8 cellular contexts compared by ENCODE assay signal in genomic region chr19:23415034-23415433, GRCh38. TPM values are rescaled to one million over a fixed set of nuclear protein-coding genes. Genes with fewer than 3 reads are reported as not detected.
A peak's percentile ranks its signal among the peaks of the same experiment; 100 is the strongest.
DNase-seq lines count a peak whose midpoint lies in the region; ATAC-seq, FAIRE-seq and TF ChIP-seq lines count a peak whose summit lies in the region.

No MANE protein-coding gene starts in this region.

- no peak for TF ChIP-seq EP300 in ovary (IDR thresholded peaks at IDR 0.05)

- no peak for DNase-seq in PC-9
- DNase-seq in ovary, result no peak
- DNase-seq in GM12891 (ENCODE audit: insufficient read length, low spot score), result no peak
- no peak for DNase-seq in gastrocnemius medialis

- no peaks in the 10 kb centered on the region for H3K9me2 ChIP-seq in PC-9 (ENCODE audit: insufficient read depth)

- H3K4me2 ChIP-seq in PC-9, result no peak overlapping the region

- no peaks in the 10 kb centered on the region for H4K20me1 ChIP-seq in PC-9 (ENCODE audit: insufficient read depth)

- TF ChIP-seq CTCF in PC-9 (conservative IDR thresholded peaks at IDR 0.05) (no peak), ovary (IDR thresholded peaks at IDR 0.05) (no peak), gastrocnemius medialis (IDR thresholded peaks at IDR 0.05 in 4 of 5, conservative IDR thresholded peaks at IDR 0.05 in 1 of 5) (no peak)

- no peaks in the 10 kb centered on the region for H3K36me3 ChIP-seq in ES-I3 (ENCODE audit: insufficient read depth, low read length)
- no peaks in the 10 kb centered on the region for H3K36me3 ChIP-seq in PC-9 (ENCODE audit: low read depth)
- H3K36me3 ChIP-seq in esophagus (ENCODE audit: control insufficient read depth in 2 of 2, insufficient read depth in 2 of 2, low read length in 1 of 2), result no peaks in the 10 kb centered on the region
- no peaks in the 10 kb centered on the region for H3K36me3 ChIP-seq in ovary
- H3K36me3 ChIP-seq in gastrocnemius medialis, result no peaks in the 10 kb centered on the region

- no peaks in the 10 kb centered on the region for H3K4me1 ChIP-seq in ES-I3 (ENCODE audit: insufficient read depth, low read length)
- no peaks in the 10 kb centered on the region for H3K4me1 ChIP-seq in PC-9 (replicated peaks; ENCODE audit: insufficient read depth)
- H3K4me1 ChIP-seq in esophagus (ENCODE audit: control insufficient read depth in 2 of 2, insufficient read depth in 2 of 2, low read length in 1 of 2), result peaks cover 0 to 9% of the 10 kb centered on the region in 2 donors
- H3K4me1 ChIP-seq in ovary (ENCODE audit: insufficient read depth), result peaks cover 1% of the 10 kb centered on the region
- no peaks in the 10 kb centered on the region for H3K4me1 ChIP-seq in gastrocnemius medialis

- BruUV-seq in PC-9 (replicated peaks; lab: Mats Ljungman, UMichigan), result no TSS peak

- H3K27ac ChIP-seq in PC-9 (no peak overlapping the region), esophagus (ENCODE audit: low read depth in 2 of 2, low read length in 1 of 2) (no peak overlapping the region), ovary (no peak overlapping the region), gastrocnemius medialis (no peak overlapping the region)

- ATAC-seq in HG02678 (IDR thresholded peaks at IDR 0.05; ENCODE audit: unreplicated experiment) (no peak), GM19351 (IDR thresholded peaks at IDR 0.05; ENCODE audit: unreplicated experiment) (no peak), gastrocnemius medialis (no peak)

- TF ChIP-seq POLR2A in ovary (IDR thresholded peaks at IDR 0.05) (no peak), GM12891 (IDR thresholded peaks at IDR 0.05; ENCODE audit: low read depth, low read length) (no peak), gastrocnemius medialis (IDR thresholded peaks at IDR 0.05) (no peak)

- H3K27me3 ChIP-seq in PC-9 (ENCODE audit: insufficient read depth, low read depth) (no peaks in the 10 kb centered on the region), esophagus (ENCODE audit: control insufficient read depth in 1 of 2, insufficient read depth in 2 of 2, low read length in 2 of 2) (peaks cover 0 to 3% of the 10 kb centered on the region in 2 donors), ovary (no peaks in the 10 kb centered on the region), gastrocnemius medialis (peaks cover 0 to 19% (median 11%) of the 10 kb centered on the region in 3 donors)

- WGBS in esophagus, 2 donors, result 16 to 19% methylated on average over 13 of the region's 13 CpGs
- 15 to 23% (median 16%) methylated on average over 13 of the region's 13 CpGs for WGBS in ovary, 3 donors

- H3K79me2 ChIP-seq in PC-9 (ENCODE audit: low read depth), result no peaks in the 10 kb centered on the region

- no peaks in the 10 kb centered on the region for H3K9me3 ChIP-seq in ES-I3 (ENCODE audit: control insufficient read depth, insufficient read depth, low read length)
- peaks cover 4% of the 10 kb centered on the region; the same call in 1 of the 2 replicates for H3K9me3 ChIP-seq in PC-9 (ENCODE audit: insufficient read depth, low read depth)
- H3K9me3 ChIP-seq in esophagus (ENCODE audit: control insufficient read depth in 2 of 2, insufficient read depth in 1 of 2, low read depth in 1 of 2, low read length in 1 of 2), result no peaks in the 10 kb centered on the region
- no peaks in the 10 kb centered on the region for H3K9me3 ChIP-seq in ovary
- no peaks in the 10 kb centered on the region for H3K9me3 ChIP-seq in gastrocnemius medialis

- in situ Hi-C loops in gastrocnemius medialis (cut with MboI; ENCODE audit: low sequenced_read_pairs in 4 of 4), result no loop called here

- 0 out of 2 replicates have a peak overlapping the region, but pooled peaks have one; percentile 39 for H2AFZ ChIP-seq in PC-9

- FAIRE-seq in GM12891 (lab: Jason Lieb, UNC), result no peak

- intact Hi-C loops in PC-9 (cut with micrococcal nuclease; ENCODE audit: unreplicated experiment) (no loop called here), ovary (cut with DNase I) (no loop called here), gastrocnemius medialis (cut with DNase I; ENCODE audit: low total_unique reads) (no loop called here)

- CTCF ChIA-PET in PC-9 (lab: Charles Lee), result interaction anchor here (0.6 kb wide), 1 partner anchor 692 kb away, joined by 3 read pairs; no protein-coding TSS in a partner anchor

- H3K9ac ChIP-seq in ES-I3 (ENCODE audit: low read depth, low read length), result peak overlapping the region; percentile 70

- POLR2A ChIA-PET in PC-9 (lab: Charles Lee; ENCODE audit: unreplicated experiment), result no interaction called here

- no peak overlapping the region for H3K4me3 ChIP-seq in PC-9
- peak overlapping the region; percentile 51 to 53 for H3K4me3 ChIP-seq in esophagus (ENCODE audit: low read depth in 1 of 2, low read length in 2 of 2)
- peak overlapping the region; percentile 14 for H3K4me3 ChIP-seq in ovary
- peak overlapping the region in 2 of 4 donors; percentile 2 to 26 for H3K4me3 ChIP-seq in gastrocnemius medialis

- H3F3A ChIP-seq in PC-9 (ENCODE audit: insufficient read depth, low read depth), result no peaks in the 10 kb centered on the region

TF ChIP-seq in GM12891, 5 proteins besides CTCF, POLR2A, EP300 and RAD21:
- TF ChIP-seq PAX5 (IDR thresholded peaks at IDR 0.05; ENCODE audit: insufficient read depth, low read length, severe bottlenecking), result no peak
- TF ChIP-seq SPI1 (IDR thresholded peaks at IDR 0.05; ENCODE audit: low read depth, low read length), result no peak
- TF ChIP-seq POLR2AphosphoS5 (IDR thresholded peaks at IDR 0.05; ENCODE audit: low read depth, low read length), result no peak
- TF ChIP-seq TAF1 (IDR thresholded peaks at IDR 0.05; ENCODE audit: low read depth, low read length), result no peak
- no peak for TF ChIP-seq POU2F2 (IDR thresholded peaks at IDR 0.05; ENCODE audit: low read depth, low read length)

RNA-seq across cellular contexts. Expression of gene ZNF91, which starts 19.8 kb away (rescaled TPM):
- total RNA-seq in PC-9 (2021), result 37.4 and 44.9 TPM in 2 replicates
- 10 to 100 TPM in 1 of 2 donors, 1 to 10 TPM in 1; 6.0 to 11.9 TPM for polyA plus RNA-seq in esophagus
- total RNA-seq in ovary, result 10 to 100 TPM; 50.9 to 85.6 (median 71.5) TPM
- 10 to 100 TPM; 13.2 to 23.2 TPM for polyA plus RNA-seq in ovary
- polyA plus RNA-seq in GM12891 (2012; ENCODE audit: low read depth, missing spikeins), result 5.4 TPM
- 10 to 100 TPM; 44.3 to 71.1 (median 59.0) TPM for total RNA-seq in gastrocnemius medialis
